In genomic region chr3:33936171-33936920, GRCh38 we compare ENCODE assay signal across 1 cellular context.
A peak's percentile ranks its signal among the peaks of the same experiment; 100 is the strongest.
TF ChIP-seq lines count a peak whose summit lies in the region.

No MANE protein-coding gene starts in this region.

TF ChIP-seq in K562, 482 proteins besides CTCF, POLR2A, EP300 and RAD21 (continued from another document and continues in another):
- no peak for TF ChIP-seq GATAD2A (IDR thresholded peaks at IDR 0.05)
- TF ChIP-seq HNRNPL (IDR thresholded peaks at IDR 0.05; ENCODE audit: low read depth, low read length), result no peak
- no peak for TF ChIP-seq DNMT1 (IDR thresholded peaks at IDR 0.05)
- TF ChIP-seq DDX20 (tag; IDR thresholded peaks at IDR 0.05; ENCODE audit: low read depth), result no peak; the same call in 1 of the 2 replicates
- no peak for TF ChIP-seq ZC3H8 (IDR thresholded peaks at IDR 0.05)
- peak; percentile 36; the same call in 1 of the 2 replicates for TF ChIP-seq ZNF695 (CRISPR knock-in tag; IDR thresholded peaks at IDR 0.05)
- no peak for TF ChIP-seq BCL6 (CRISPR knock-in tag; IDR thresholded peaks at IDR 0.05)
- TF ChIP-seq RAD51 (IDR thresholded peaks at IDR 0.05; ENCODE audit: borderline replicate concordance, low read depth), result peak; percentile 94
- TF ChIP-seq HMG20A (CRISPR knock-in tag; conservative IDR thresholded peaks at IDR 0.05), result no peak
- no peak for TF ChIP-seq ATF3 (IDR thresholded peaks at IDR 0.05)
- no peak; the same call in 1 of the 2 replicates for TF ChIP-seq ATF3 (CRISPR knock-in tag; conservative IDR thresholded peaks at IDR 0.05)
- no peak for TF ChIP-seq ZZZ3 (IDR thresholded peaks at IDR 0.05)
- no peak for TF ChIP-seq ZNF146 (CRISPR knock-in tag; IDR thresholded peaks at IDR 0.05; ENCODE audit: unreplicated experiment)
- no peak for TF ChIP-seq ZNF717 (CRISPR knock-in tag; IDR thresholded peaks at IDR 0.05)
- no peak for TF ChIP-seq E2F6 (IDR thresholded peaks at IDR 0.05; ENCODE audit: borderline replicate concordance in 1 of 2, extremely low read depth in 1 of 2, insufficient read depth in 1 of 2, insufficient read length in 1 of 2, low read depth in 1 of 2, low read length in 1 of 2, poor library complexity in 1 of 2, severe bottlenecking in 1 of 2)
- TF ChIP-seq E2F4 (CRISPR knock-in tag; IDR thresholded peaks at IDR 0.05; ENCODE audit: low read depth), result no peak
- no peak for TF ChIP-seq ZBTB40 (IDR thresholded peaks at IDR 0.05)
- TF ChIP-seq ZBTB40 (CRISPR knock-in tag; IDR thresholded peaks at IDR 0.05), result no peak
- no peak for TF ChIP-seq ZNF274 (IDR thresholded peaks at IDR 0.05; ENCODE audit: borderline replicate concordance, low read depth, low read length)
- no peak for TF ChIP-seq HOMEZ (CRISPR knock-in tag; IDR thresholded peaks at IDR 0.05)
- TF ChIP-seq ZNF644 (tag; IDR thresholded peaks at IDR 0.05; ENCODE audit: low read depth), result no peak
- no peak for TF ChIP-seq TAF7 (tag; IDR thresholded peaks at IDR 0.05)
- no peak for TF ChIP-seq KLF1 (tag; IDR thresholded peaks at IDR 0.05)
- TF ChIP-seq HMGXB4 (CRISPR knock-in tag; IDR thresholded peaks at IDR 0.05), result no peak
- no peak for TF ChIP-seq ELF1 (tag; IDR thresholded peaks at IDR 0.05)
- TF ChIP-seq TOE1 (IDR thresholded peaks at IDR 0.05; ENCODE audit: borderline replicate concordance), result no peak
- no peak for TF ChIP-seq TOE1 (CRISPR knock-in tag; IDR thresholded peaks at IDR 0.05; ENCODE audit: borderline replicate concordance, low read depth)
- peak; percentile 38 for TF ChIP-seq SMAD1 (IDR thresholded peaks at IDR 0.05; ENCODE audit: low read depth, low read length, partially characterized antibody)
- peak; percentile 90 for TF ChIP-seq ZNF592 (IDR thresholded peaks at IDR 0.05)
- TF ChIP-seq ZNF212 (CRISPR knock-in tag; IDR thresholded peaks at IDR 0.05), result no peak
- TF ChIP-seq CBX1 (IDR thresholded peaks at IDR 0.05; ENCODE audit: low read depth), result no peak
- TF ChIP-seq TRIM28 (IDR thresholded peaks at IDR 0.05), result no peak
- no peak for TF ChIP-seq ZNF431 (CRISPR knock-in tag; IDR thresholded peaks at IDR 0.05)
- TF ChIP-seq THAP12 (CRISPR knock-in tag; IDR thresholded peaks at IDR 0.05), result no peak
- no peak for TF ChIP-seq CBFB (CRISPR knock-in tag; IDR thresholded peaks at IDR 0.05)
- no peak for TF ChIP-seq HNRNPK (IDR thresholded peaks at IDR 0.05; ENCODE audit: low read depth, low read length, poor library complexity, severe bottlenecking)
- no peak for TF ChIP-seq ZNF263 (CRISPR knock-in tag; IDR thresholded peaks at IDR 0.05; ENCODE audit: borderline replicate concordance)
- TF ChIP-seq NRF1 (conservative IDR thresholded peaks at IDR 0.05 in 1 of 2, IDR thresholded peaks at IDR 0.05 in 1 of 2), result 0 out of 4 replicates have a peak, but pooled peaks of 1 of the 2 experiments have one; percentile 17
- TF ChIP-seq ZNF239 (CRISPR knock-in tag; IDR thresholded peaks at IDR 0.05), result no peak
